ENCODE assay signal across 11 cellular contexts in genomic region chr2:241546771-241547498, GRCh38. TPM values are rescaled to one million over a fixed set of nuclear protein-coding genes. Genes with fewer than 3 reads are reported as not detected.
DNase-seq lines count a peak whose midpoint lies in the region; ATAC-seq, FAIRE-seq and TF ChIP-seq lines count a peak whose summit lies in the region.
"Had no signal": no experiment of that assay in that cellular context is flagged by ENCODE, and none has a peak within 500 bp of the region (broad histone marks: within the 10 kb centered on the region; RNA-seq: fewer than 3 reads in every experiment).

No MANE protein-coding gene starts in this region.

- no peaks in the 10 kb centered on the region for H3K4me1 Mint-ChIP-seq in activated CD4-positive, alpha-beta T cell treated with anti-CD3 and anti-CD28 coated beads for 36 hours
- H3K4me1 Mint-ChIP-seq: neural crest cell had no signal

- no peaks in the 10 kb centered on the region for H3K36me3 Mint-ChIP-seq in activated CD4-positive, alpha-beta T cell treated with anti-CD3 and anti-CD28 coated beads for 36 hours (ENCODE audit: low read depth)

- no peaks in the 10 kb centered on the region for H3K79me2 ChIP-seq in H1 (ENCODE audit: control insufficient read depth in 1 of 2, insufficient read depth in 2 of 2, low read length in 2 of 2)

- no peak overlapping the region for H2BK15ac ChIP-seq in H1 (ENCODE audit: low read length)

- no peak for TF ChIP-seq RAD21 in Ishikawa (IDR thresholded peaks at IDR 0.05; ENCODE audit: low read depth)
- TF ChIP-seq RAD21 in H1 (IDR thresholded peaks at IDR 0.05 in 1 of 2, conservative IDR thresholded peaks at IDR 0.05 in 1 of 2; ENCODE audit: low read depth in 2 of 2, low read length in 2 of 2) = no peak

- no peak overlapping the region for H3K18ac ChIP-seq in H1 (ENCODE audit: extremely low read depth, low read length)

- H3K9me3 Mint-ChIP-seq in activated CD4-positive, alpha-beta T cell treated with anti-CD3 and anti-CD28 coated beads for 36 hours (ENCODE audit: low read depth) = no peaks in the 10 kb centered on the region
- H3K9me3 Mint-ChIP-seq: effector memory CD8-positive, alpha-beta T cell; neural crest cell had no signal

- H2BK20ac ChIP-seq in H1 (ENCODE audit: low read length) = no peak overlapping the region

- H2BK5ac ChIP-seq in H1 (ENCODE audit: low read depth, low read length) = no peak overlapping the region

- H3K9ac ChIP-seq in H1 (replicated peaks in 1 of 4; ENCODE audit: extremely low read depth in 1 of 4, low read depth in 3 of 4, low read length in 3 of 4) = no peak overlapping the region

- peaks cover 12 to 17% (median 15%) of the 10 kb centered on the region in 4 experiments for H3K27me3 ChIP-seq in H1 (replicated peaks in 1 of 4; ENCODE audit: control insufficient read depth in 3 of 4, extremely low read depth in 1 of 4, insufficient read depth in 3 of 4, low read length in 3 of 4)

- TF ChIP-seq CTCF in AG09309 (IDR thresholded peaks at IDR 0.05; ENCODE audit: control insufficient read depth, insufficient read depth, low read depth, low read length, missing control alignments) = no peak
- TF ChIP-seq CTCF in H1 (IDR thresholded peaks at IDR 0.05; ENCODE audit: control extremely low read depth in 1 of 3, insufficient read depth in 1 of 3, low read depth in 1 of 3, low read length in 3 of 3) = no peak

- no peak for ATAC-seq in activated CD4-positive, alpha-beta T cell treated with anti-CD3 and anti-CD28 coated beads for 36 hours
- ATAC-seq in GM19463 (IDR thresholded peaks at IDR 0.05; ENCODE audit: unreplicated experiment) = no peak
- ATAC-seq: effector memory CD8-positive, alpha-beta T cell had no signal

- H2BK12ac ChIP-seq in H1 (ENCODE audit: low read depth, low read length) = peak overlapping the region; percentile 72; the same call in 1 of the 2 replicates

- peak; percentile 92 for DNase-seq in AG09309 (ENCODE audit: low read depth)
- no peak for DNase-seq in H1 (ENCODE audit: low read depth in 1 of 2, low spot score in 2 of 2)
- DNase-seq in myocyte (ENCODE audit: low read depth) = peak; percentile 99
- DNase-seq in activated CD4-positive, alpha-beta T cell treated with anti-CD3 and anti-CD28 coated beads for 36 hours = no peak
- DNase-seq in NCI-H146 (lab: John Stamatoyannopoulos, UW) = no peak
- DNase-seq in activated CD4-positive, alpha-beta T cell treated with anti-CD3 and anti-CD28 coated beads for 48 hours = no peak
- DNase-seq: DMS79; effector memory CD8-positive, alpha-beta T cell had no signal

- no peak overlapping the region for H4K5ac ChIP-seq in H1 (ENCODE audit: insufficient read length, low read depth, low read length)

- H3K36me3 ChIP-seq in H1 (ENCODE audit: control insufficient read depth in 2 of 4, insufficient read depth in 4 of 4, low read length in 3 of 4) = no peaks in the 10 kb centered on the region

- TF ChIP-seq EP300 in Ishikawa (IDR thresholded peaks at IDR 0.05; ENCODE audit: borderline replicate concordance) = 0 out of 2 replicates have a peak, but pooled peaks have one; percentile 9
- no peak for TF ChIP-seq EP300 in H1 (IDR thresholded peaks at IDR 0.05; ENCODE audit: borderline replicate concordance in 1 of 2, low read depth in 2 of 2, low read length in 2 of 2)

- H3K4me2 ChIP-seq in H1 (ENCODE audit: insufficient read depth in 1 of 2, low read depth in 2 of 2, low read length in 2 of 2) = 0 out of 4 replicates have a peak overlapping the region, but pooled peaks of 1 of the 2 experiments have one; percentile 3

- H3K27ac Mint-ChIP-seq in activated CD4-positive, alpha-beta T cell treated with anti-CD3 and anti-CD28 coated beads for 36 hours = no peak overlapping the region
- H3K27ac Mint-ChIP-seq: effector memory CD8-positive, alpha-beta T cell had no signal

- TF ChIP-seq POLR2A in H1 (IDR thresholded peaks at IDR 0.05; ENCODE audit: control extremely low read depth in 1 of 2, low read depth in 2 of 2, low read length in 2 of 2) = no peak

- H4K8ac ChIP-seq in H1 (ENCODE audit: extremely low read depth, insufficient read depth, low read length) = peak overlapping the region; percentile 23; the same call in 1 of the 2 replicates

- no peak overlapping the region for H2BK120ac ChIP-seq in H1 (replicated peaks; ENCODE audit: low read depth, low read length)

- no peak overlapping the region for H3K56ac ChIP-seq in H1 (replicated peaks; ENCODE audit: insufficient read length, low read depth, low read length)

- H3K4me3 ChIP-seq in AG09309 (ENCODE audit: control insufficient read depth, low read depth, low read length) (no peak overlapping the region), H1 (ENCODE audit: extremely low read depth in 1 of 4, insufficient read depth in 2 of 4, low read depth in 3 of 4, low read length in 4 of 4) (no peak overlapping the region)

- H3K4me1 ChIP-seq in H1 (replicated peaks in 1 of 4; ENCODE audit: control insufficient read depth in 3 of 4, insufficient read depth in 4 of 4, low read length in 3 of 4) = peaks cover 0 to 4% (median 1%) of the 10 kb centered on the region in 4 experiments; a peak in 4 of 7 replicates

- H3K23me2 ChIP-seq in H1 (ENCODE audit: low read depth, low read length) = peaks cover 10% of the 10 kb centered on the region; the same call in 1 of the 2 replicates

- peak overlapping the region; percentile 10 for H3K14ac ChIP-seq in H1 (ENCODE audit: insufficient read length)

- intact Hi-C loops in activated CD4-positive, alpha-beta T cell treated with anti-CD3 and anti-CD28 coated beads for 36 hours (cut with DNase I, micrococcal nuclease) = no loop called here

- peak; percentile 24 for FAIRE-seq in H1 (lab: Jason Lieb, UNC)

- no peak overlapping the region for H3K4ac ChIP-seq in H1 (replicated peaks; ENCODE audit: insufficient read length, low read depth, low read length)

- H3K27me3 Mint-ChIP-seq in activated CD4-positive, alpha-beta T cell treated with anti-CD3 and anti-CD28 coated beads for 36 hours = peaks cover 30% of the 10 kb centered on the region

- peak overlapping the region; percentile 55; the same call in 1 of the 2 replicates for H2AFZ ChIP-seq in H1 (ENCODE audit: low read length)

- H4K91ac ChIP-seq in H1 (replicated peaks; ENCODE audit: insufficient read length, low read length) = peak overlapping the region; percentile 3

- H2AK5ac ChIP-seq in H1 (ENCODE audit: low read depth, low read length) = no peak overlapping the region

- H3K4me3 Mint-ChIP-seq in activated CD4-positive, alpha-beta T cell treated with anti-CD3 and anti-CD28 coated beads for 36 hours = no peak overlapping the region
- H3K4me3 Mint-ChIP-seq: effector memory CD8-positive, alpha-beta T cell; neural crest cell had no signal

- CTCF ChIA-PET in H1 (lab: Charles Lee; ENCODE audit: partially characterized antibody) = interaction anchor here (0.7 to 1.0 kb wide), 2 partner anchors 10 to 57 kb away, joined by 3 to 4 read pairs; no protein-coding TSS in a partner anchor
- CTCF ChIA-PET in activated CD4-positive, alpha-beta T cell treated with anti-CD3 and anti-CD28 coated beads for 36 hours (lab: Charles Lee) = no interaction called here

- H4K20me1 ChIP-seq in H1 (replicated peaks in 1 of 2; ENCODE audit: control insufficient read depth in 1 of 2, insufficient read depth in 2 of 2, low read length in 2 of 2) = peaks cover 0 to 5% of the 10 kb centered on the region in 2 experiments

- no peaks in the 10 kb centered on the region for H3K79me1 ChIP-seq in H1 (ENCODE audit: low read depth, low read length)

- POLR2A ChIA-PET in H1 (lab: Charles Lee; ENCODE audit: partially characterized antibody) = interaction anchor here (1.2 kb wide), 1 partner anchor 11 kb away, joined by 3 read pairs; the partner anchor contains the start of gene BOK
- POLR2A ChIA-PET in activated CD4-positive, alpha-beta T cell treated with anti-CD3 and anti-CD28 coated beads for 36 hours (lab: Charles Lee) = no interaction called here

- no peak overlapping the region for H3K23ac ChIP-seq in H1 (ENCODE audit: insufficient read length)

- H3K27ac ChIP-seq in H1 (ENCODE audit: low read depth, low read length) = no peak overlapping the region

- H3K9me3 ChIP-seq in H1 (ENCODE audit: insufficient read depth in 2 of 2, low read depth in 1 of 2, low read length in 1 of 2) = no peaks in the 10 kb centered on the region

- 64% methylated on average over 25 of the region's 25 CpGs; no CpG with 5 or more reads in 1 of the 2 experiments for WGBS in H1 (ENCODE audit: extremely low coverage in 1 of 2, insufficient coverage in 1 of 2, insufficient read length in 1 of 2, insufficient replicate concordance in 2 of 2, low coverage in 1 of 2, low lambda C conversion rate in 2 of 2, missing lambda C conversion rate in 1 of 2), 2 experiments

TF ChIP-seq in Ishikawa, 13 proteins besides CTCF, POLR2A, EP300 and RAD21 (continues in another document):
- TF ChIP-seq YY1 (IDR thresholded peaks at IDR 0.05; ENCODE audit: low read depth) = no peak

TF ChIP-seq in H1, 55 proteins besides CTCF, POLR2A, EP300 and RAD21 (continues in another document):
- peak; percentile 75 for TF ChIP-seq TEAD4 (IDR thresholded peaks at IDR 0.05; ENCODE audit: low read depth, low read length)

RNA-seq across cellular contexts. Expression of gene BOK, which starts 11.6 kb away (rescaled TPM):
- total RNA-seq in H1 (2021; fragmentation: NEBNext Ultra II Directional; extraction: Animal tissue kit (Norgen Biotek cat#: 25700)) = 33.7 and 34.7 TPM in 2 replicates
- polyA plus RNA-seq in H1 (2011; rRNA removed) = 37.6 and 47.9 TPM in 2 replicates
- polyA plus RNA-seq in H1 (2011; cell fraction: cytosol; rRNA removed) = 33.5 TPM
- 50.2 TPM for polyA plus RNA-seq in H1 (2011; cell fraction: nucleus; rRNA removed)
- polyA plus RNA-seq in H1 (2012, experiment 1 of 2) = 18.3 to 27.4 TPM (median 25.2 TPM) in 4 replicates
- 30.5 TPM for polyA plus RNA-seq in H1 (2012, experiment 2 of 2)
- 25.1 TPM for polyA plus RNA-seq in H1 (2013, experiment 1 of 2)
- 24.1 TPM for polyA plus RNA-seq in H1 (2013, experiment 2 of 2)
- polyA minus RNA-seq in H1 (2011; rRNA and poly(A)+ RNA removed) = 14.2 and 14.4 TPM in 2 replicates
- polyA minus RNA-seq in H1 (2011; cell fraction: cytosol; rRNA and poly(A)+ RNA removed) = 13.2 TPM
- polyA minus RNA-seq in H1 (2011; cell fraction: nucleus; rRNA and poly(A)+ RNA removed) = 12.3 TPM
- 69.7 and 114 TPM in 2 replicates for total RNA-seq in myocyte
- polyA plus RNA-seq in myocyte (2012) = 69.1 TPM
- total RNA-seq in activated CD4-positive, alpha-beta T cell treated with anti-CD3 and anti-CD28 coated beads for 36 hours = under 1 TPM; 0.09 to 0.64 TPM

RNA-seq across cellular contexts. Expression of gene STK25, which starts 38.6 kb away (rescaled TPM):
- total RNA-seq in H1 (2021; fragmentation: NEBNext Ultra II Directional; extraction: Animal tissue kit (Norgen Biotek cat#: 25700)) = 159 and 162 TPM in 2 replicates
- 546 and 743 TPM in 2 replicates for polyA plus RNA-seq in H1 (2011; rRNA removed)
- polyA plus RNA-seq in H1 (2011; cell fraction: cytosol; rRNA removed) = 422 TPM
- polyA plus RNA-seq in H1 (2011; cell fraction: nucleus; rRNA removed) = 1,385 TPM
- 179 to 242 TPM (median 225 TPM) in 4 replicates for polyA plus RNA-seq in H1 (2012, experiment 1 of 2)
- polyA plus RNA-seq in H1 (2012, experiment 2 of 2) = 236 TPM
- 117 TPM for polyA plus RNA-seq in H1 (2013, experiment 1 of 2)
- 108 TPM for polyA plus RNA-seq in H1 (2013, experiment 2 of 2)
- polyA minus RNA-seq in H1 (2011; rRNA and poly(A)+ RNA removed) = 256 and 338 TPM in 2 replicates
- polyA minus RNA-seq in H1 (2011; cell fraction: cytosol; rRNA and poly(A)+ RNA removed) = 108 TPM
- 190 TPM for polyA minus RNA-seq in H1 (2011; cell fraction: nucleus; rRNA and poly(A)+ RNA removed)
- 565 and 642 TPM in 2 replicates for total RNA-seq in myocyte
- polyA plus RNA-seq in myocyte (2012) = 278 TPM
- total RNA-seq in activated CD4-positive, alpha-beta T cell treated with anti-CD3 and anti-CD28 coated beads for 36 hours = 100 to 1,000 TPM in 1 of 2 experiments, 10 to 100 TPM in 1; 93.5 to 123 TPM

Comparison
In these comparisons a context has a peak if more than half of its experiments do, and no peak if none do; other contexts are left out.
1. DNase-seq: peak in AG09309 (single experiment) and myocyte (single experiment); none in H1 (0 of 2), activated CD4-positive, alpha-beta T cell treated with anti-CD3 and anti-CD28 coated beads for 36 hours (single experiment), NCI-H146 (single experiment) and activated CD4-positive, alpha-beta T cell treated with anti-CD3 and anti-CD28 coated beads for 48 hours (single experiment).
2. RNA of gene BOK, which starts 11.6 kb away (total RNA-seq): 69.7 to 114 TPM in myocyte and 33.7 to 34.7 TPM in H1; 0.09 to 0.64 TPM in activated CD4-positive, alpha-beta T cell treated with anti-CD3 and anti-CD28 coated beads for 36 hours; every median in the first group is over 10 times any median in the second.